In the genomic region with DNA sequence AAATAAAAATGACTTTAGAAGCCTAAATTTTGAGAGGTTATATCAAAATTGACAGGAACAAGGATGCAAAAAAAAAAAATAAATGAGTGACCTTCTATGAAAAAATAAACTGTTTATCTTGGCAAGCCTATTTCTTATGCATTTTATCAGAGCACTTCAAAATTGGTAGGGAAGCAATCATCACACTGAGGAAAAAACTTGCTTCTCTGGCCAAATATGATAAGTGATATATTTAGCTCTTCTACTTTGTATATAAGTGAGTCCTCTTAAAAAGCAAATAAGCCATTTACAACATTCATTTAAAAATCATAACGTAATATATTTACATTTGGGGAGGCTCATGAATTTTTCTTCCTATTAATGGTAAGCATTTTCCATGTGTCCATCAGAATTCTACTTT, we compare ENCODE assay signal across 26 cellular contexts.
"Had no signal": no experiment of that assay in that cellular context is flagged by ENCODE, and none has a peak within 500 bp of the region (broad histone marks: within the 10 kb centered on the region; RNA-seq: fewer than 3 reads in every experiment).

No MANE protein-coding gene starts in this region.

- H3K9me3 ChIP-seq: esophagus squamous epithelium, gastrocnemius medialis, heart right ventricle, left ventricle myocardium inferior, lower lobe of right lung, mucosa of descending colon had no signal

- H3K36me3 ChIP-seq: esophagus squamous epithelium, gastrocnemius medialis, heart right ventricle, left ventricle myocardium inferior, lower lobe of right lung had no signal

- H3K27ac ChIP-seq: coronary artery, dorsolateral prefrontal cortex, epithelial cell of prostate, esophagus squamous epithelium, gastrocnemius medialis, heart right ventricle, left ventricle myocardium inferior, lower lobe of right lung had no signal

- H3K4me1 ChIP-seq: esophagus squamous epithelium, gastrocnemius medialis, lower lobe of right lung had no signal

- H3K27me3 ChIP-seq: dorsolateral prefrontal cortex, esophagus squamous epithelium, gastrocnemius medialis, heart right ventricle had no signal

- DNase-seq: dermis blood vessel endothelial cell; dorsolateral prefrontal cortex; effector CD4-positive, alpha-beta T cell; effector memory CD4-positive, alpha-beta T cell; erythroblast; esophagus squamous epithelium; foreskin fibroblast; foreskin melanocyte; gastrocnemius medialis; glutamatergic neuron; head of caudate nucleus; heart right ventricle; hippocampal formation; islet precursor cell; kidney; kidney glomerular epithelial cell; left colon; left ventricle myocardium inferior; lower lobe of right lung; mesenchymal stem cell; mucosa of descending colon; naive B cell had no signal

- H3K4me3 ChIP-seq: coronary artery, dorsolateral prefrontal cortex, esophagus squamous epithelium, gastrocnemius medialis, heart right ventricle, left ventricle myocardium inferior, lower lobe of right lung, mucosa of descending colon had no signal

- ATAC-seq: esophagus mucosa, gastrocnemius medialis, left colon, left lobe of liver, lower lobe of right lung, mucosa of descending colon had no signal
